ENCODE assay signal across 30 cellular contexts in genomic region chr13:39111145-39111544, GRCh38.
"Had no signal": no experiment of that assay in that cellular context is flagged by ENCODE, and none has a peak within 500 bp of the region (broad histone marks: within the 10 kb centered on the region; RNA-seq: fewer than 3 reads in every experiment).

No MANE protein-coding gene starts in this region.

- H3K4me2 ChIP-seq: KMS-11 had no signal

- H3K9me3 ChIP-seq: ascending aorta, Peyer's patch had no signal

- H3K27ac ChIP-seq: ascending aorta, KMS-11, Peyer's patch, WERI-Rb-1 had no signal

- H3K4me3 ChIP-seq: ascending aorta, Peyer's patch had no signal

- ATAC-seq: activated T-cell treated with anti-CD3 and anti-CD28 coated beads, Interleukin-2, amount 50 U/mL, for 72 hours; activated T-helper 17 cell treated with anti-CD3 and anti-CD28 coated beads, Interleukin-2, amount 50 U/mL, for 72 hours; PC-3 had no signal

- H3K27me3 ChIP-seq: ascending aorta, Peyer's patch had no signal

- H3K9ac ChIP-seq: KMS-11 had no signal

- H3K4me1 ChIP-seq: ascending aorta, Peyer's patch had no signal

- DNase-seq: activated CD4-positive, alpha-beta memory T cell treated with anti-CD3 and anti-CD28 coated beads, Interleukin-2, amount 10 ng/mL, durations not matched to agents 7 days and 5 days; activated CD4-positive, alpha-beta T cell treated with anti-CD3 and anti-CD28 coated beads for 1 hour; activated CD4-positive, alpha-beta T cell treated with anti-CD3 and anti-CD28 coated beads for 48 hours; activated CD4-positive, CD25-positive, alpha-beta regulatory T cell; activated effector memory CD4-positive, alpha-beta T cell treated with anti-CD3 and anti-CD28 coated beads, Interleukin-2, amount 50 U/mL, for 16 hours; activated naive CD4-positive, alpha-beta T cell; activated naive CD4-positive, alpha-beta T cell treated with anti-CD3 and anti-CD28 coated beads, Interleukin-2, amount 50 U/mL, for 16 hours; activated naive CD8-positive, alpha-beta T cell treated with anti-CD3 and anti-CD28 coated beads, Interleukin-2, amount 10 ng/mL, durations not matched to agents 7 days and 5 days; activated T-cell treated with anti-CD3 and anti-CD28 coated beads, Interleukin-2, amount 50 U/mL, for 1 hour; activated T-cell treated with anti-CD3 and anti-CD28 coated beads, Interleukin-2, amount 50 U/mL, for 72 hours; amygdala; MM.1S; MV-4-11; NCI-H1092; NCI-H146; NCI-H187; NCI-H2029 treated with DMSO at 0.1 percent for 48 hours; NCI-H2107; NCI-H446 treated with DMSO at 0.1 percent for 48 hours; NCI-H524; NCI-H69; NK-92 treated with Interleukin-12 subunit alpha and Interleukin-12 subunit beta, amount 100 ng/mL, for 24 hours; PC-3; Peyer's patch; RPMI8226; T1000; WERI-Rb-1 had no signal

- H3K36me3 ChIP-seq: ascending aorta, Peyer's patch, WERI-Rb-1 had no signal
